1 cellular context compared by ENCODE assay signal in genomic region chr1:182292193-182292741, GRCh38.
TF ChIP-seq lines count a peak whose summit lies in the region.

No MANE protein-coding gene starts in this region.

TF ChIP-seq in K562, 482 proteins besides CTCF, POLR2A, EP300 and RAD21 (continued from another document and continues in another):
- TF ChIP-seq ZNF655 (CRISPR knock-in tag; IDR thresholded peaks at IDR 0.05) (no peak), THRA (IDR thresholded peaks at IDR 0.05) (no peak), MGA (IDR thresholded peaks at IDR 0.05) (peak; percentile 54; the same call in 1 of the 2 replicates), POLR3G (IDR thresholded peaks at IDR 0.05; ENCODE audit: extremely low read depth, insufficient read length, insufficient replicate concordance) (no peak), PTTG1 (tag; IDR thresholded peaks at IDR 0.05; ENCODE audit: low read depth) (no peak), SIN3B (IDR thresholded peaks at IDR 0.05; ENCODE audit: low read depth) (no peak), KLF13 (tag; IDR thresholded peaks at IDR 0.05; ENCODE audit: borderline replicate concordance, low read depth) (peak; percentile 79), C11orf30 (IDR thresholded peaks at IDR 0.05; ENCODE audit: low read depth) (no peak), MTA1 (IDR thresholded peaks at IDR 0.05; ENCODE audit: borderline replicate concordance) (no peak), ESRRB (CRISPR knock-in tag; IDR thresholded peaks at IDR 0.05; ENCODE audit: borderline replicate concordance) (no peak), ZBTB12 (CRISPR knock-in tag; IDR thresholded peaks at IDR 0.05) (no peak), TCF7L2 (IDR thresholded peaks at IDR 0.05; ENCODE audit: low read depth, low read length) (no peak), ZNF146 (CRISPR knock-in tag; IDR thresholded peaks at IDR 0.05; ENCODE audit: unreplicated experiment) (no peak), XRCC5 (IDR thresholded peaks at IDR 0.05; ENCODE audit: low read depth, low read length) (no peak), COPS2 (conservative IDR thresholded peaks at IDR 0.05) (no peak), RBM22 (IDR thresholded peaks at IDR 0.05; ENCODE audit: low read depth, low read length, poor library complexity, severe bottlenecking) (no peak), ZNF644 (tag; IDR thresholded peaks at IDR 0.05; ENCODE audit: low read depth) (0 out of 2 replicates have a peak, but pooled peaks have one; percentile 31), DEAF1 (CRISPR knock-in tag; IDR thresholded peaks at IDR 0.05) (no peak), ZNF175 (CRISPR knock-in tag; IDR thresholded peaks at IDR 0.05; ENCODE audit: low read depth) (0 out of 2 replicates have a peak, but pooled peaks have one; percentile 18), PYGO2 (tag; IDR thresholded peaks at IDR 0.05) (no peak), BRD9 (IDR thresholded peaks at IDR 0.05; ENCODE audit: low read depth, partially characterized antibody) (no peak), HNRNPLL (IDR thresholded peaks at IDR 0.05; ENCODE audit: low read depth, low read length, poor library complexity, severe bottlenecking) (no peak), SMAD1 (IDR thresholded peaks at IDR 0.05; ENCODE audit: low read depth, low read length, partially characterized antibody) (no peak), PATZ1 (CRISPR knock-in tag; IDR thresholded peaks at IDR 0.05; ENCODE audit: borderline replicate concordance) (no peak), TAF15 (IDR thresholded peaks at IDR 0.05; ENCODE audit: low read depth, low read length) (no peak), ILF3 (IDR thresholded peaks at IDR 0.05; ENCODE audit: borderline replicate concordance) (no peak), FOXM1 (IDR thresholded peaks at IDR 0.05; ENCODE audit: low read depth) (no peak), FOXM1 (CRISPR knock-in tag; IDR thresholded peaks at IDR 0.05; ENCODE audit: low read depth) (no peak), NCOA6 (IDR thresholded peaks at IDR 0.05) (no peak), ZNF239 (CRISPR knock-in tag; IDR thresholded peaks at IDR 0.05) (no peak), BCOR (IDR thresholded peaks at IDR 0.05) (no peak), ZFP1 (CRISPR knock-in tag; IDR thresholded peaks at IDR 0.05) (no peak), CUX1 (CRISPR knock-in tag; IDR thresholded peaks at IDR 0.05) (no peak), SNAPC5 (CRISPR knock-in tag; IDR thresholded peaks at IDR 0.05) (no peak), CAMTA2 (CRISPR knock-in tag; conservative IDR thresholded peaks at IDR 0.05) (no peak)
